Comparison of ENCODE assay signal across 1 cellular context in the genomic region with DNA sequence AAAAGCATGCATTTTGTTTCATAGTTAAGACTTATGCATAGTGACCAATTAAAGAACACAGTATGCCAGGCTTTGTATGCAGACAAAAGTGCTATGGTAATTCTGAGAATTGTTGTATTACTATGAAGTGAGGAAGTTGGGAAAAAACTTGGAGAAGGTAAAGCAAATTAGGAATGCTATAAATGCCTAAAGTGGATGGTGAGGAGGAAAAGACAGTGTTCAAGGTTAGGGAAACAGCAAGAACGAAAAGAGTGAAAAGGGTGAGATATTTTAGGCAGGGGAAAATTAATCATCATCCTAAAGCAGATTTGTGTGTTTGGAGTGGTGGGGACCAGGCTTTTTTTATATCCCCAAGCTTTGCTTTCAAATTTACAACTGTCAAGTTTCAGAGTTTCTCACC.
TF ChIP-seq lines count a peak whose summit lies in the region.

No MANE protein-coding gene starts in this region.

TF ChIP-seq in GM23338, 12 proteins besides CTCF, POLR2A, EP300 and RAD21 (continued from another document):
- TF ChIP-seq ZNF462 (CRISPR knock-in tag; IDR thresholded peaks at IDR 0.05) (no peak), ZNF331 (CRISPR knock-in tag; IDR thresholded peaks at IDR 0.05; ENCODE audit: low read depth) (no peak), POLR2AphosphoS5 (IDR thresholded peaks at IDR 0.05; ENCODE audit: low read depth) (no peak), NANOG (IDR thresholded peaks at IDR 0.05; ENCODE audit: borderline replicate concordance) (no peak), ZNF114 (CRISPR knock-in tag; IDR thresholded peaks at IDR 0.05) (no peak), STAT1 (IDR thresholded peaks at IDR 0.05; ENCODE audit: unreplicated experiment) (no peak), JUNB (IDR thresholded peaks at IDR 0.05; ENCODE audit: unreplicated experiment) (no peak)
- TF ChIP-seq, protein P1, sequence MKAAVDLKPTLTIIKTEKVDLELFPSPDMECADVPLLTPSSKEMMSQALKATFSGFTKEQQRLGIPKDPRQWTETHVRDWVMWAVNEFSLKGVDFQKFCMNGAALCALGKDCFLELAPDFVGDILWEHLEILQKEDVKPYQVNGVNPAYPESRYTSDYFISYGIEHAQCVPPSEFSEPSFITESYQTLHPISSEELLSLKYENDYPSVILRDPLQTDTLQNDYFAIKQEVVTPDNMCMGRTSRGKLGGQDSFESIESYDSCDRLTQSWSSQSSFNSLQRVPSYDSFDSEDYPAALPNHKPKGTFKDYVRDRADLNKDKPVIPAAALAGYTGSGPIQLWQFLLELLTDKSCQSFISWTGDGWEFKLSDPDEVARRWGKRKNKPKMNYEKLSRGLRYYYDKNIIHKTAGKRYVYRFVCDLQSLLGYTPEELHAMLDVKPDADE (IDR thresholded peaks at IDR 0.05): no peak
